Comparison of ENCODE assay signal across 1 cellular context in genomic region chr1:20187103-20187812, GRCh38.
TF ChIP-seq lines count a peak whose summit lies in the region.

No MANE protein-coding gene starts in this region.

TF ChIP-seq in K562, 482 proteins besides CTCF, POLR2A, EP300 and RAD21 (continued from another document and continues in another):
- peak in 1 of 3 experiments; percentile 26; a peak in 1 of 6 replicates for TF ChIP-seq ZBTB11 (CRISPR knock-in tag; IDR thresholded peaks at IDR 0.05)
- TF ChIP-seq, protein P1, sequence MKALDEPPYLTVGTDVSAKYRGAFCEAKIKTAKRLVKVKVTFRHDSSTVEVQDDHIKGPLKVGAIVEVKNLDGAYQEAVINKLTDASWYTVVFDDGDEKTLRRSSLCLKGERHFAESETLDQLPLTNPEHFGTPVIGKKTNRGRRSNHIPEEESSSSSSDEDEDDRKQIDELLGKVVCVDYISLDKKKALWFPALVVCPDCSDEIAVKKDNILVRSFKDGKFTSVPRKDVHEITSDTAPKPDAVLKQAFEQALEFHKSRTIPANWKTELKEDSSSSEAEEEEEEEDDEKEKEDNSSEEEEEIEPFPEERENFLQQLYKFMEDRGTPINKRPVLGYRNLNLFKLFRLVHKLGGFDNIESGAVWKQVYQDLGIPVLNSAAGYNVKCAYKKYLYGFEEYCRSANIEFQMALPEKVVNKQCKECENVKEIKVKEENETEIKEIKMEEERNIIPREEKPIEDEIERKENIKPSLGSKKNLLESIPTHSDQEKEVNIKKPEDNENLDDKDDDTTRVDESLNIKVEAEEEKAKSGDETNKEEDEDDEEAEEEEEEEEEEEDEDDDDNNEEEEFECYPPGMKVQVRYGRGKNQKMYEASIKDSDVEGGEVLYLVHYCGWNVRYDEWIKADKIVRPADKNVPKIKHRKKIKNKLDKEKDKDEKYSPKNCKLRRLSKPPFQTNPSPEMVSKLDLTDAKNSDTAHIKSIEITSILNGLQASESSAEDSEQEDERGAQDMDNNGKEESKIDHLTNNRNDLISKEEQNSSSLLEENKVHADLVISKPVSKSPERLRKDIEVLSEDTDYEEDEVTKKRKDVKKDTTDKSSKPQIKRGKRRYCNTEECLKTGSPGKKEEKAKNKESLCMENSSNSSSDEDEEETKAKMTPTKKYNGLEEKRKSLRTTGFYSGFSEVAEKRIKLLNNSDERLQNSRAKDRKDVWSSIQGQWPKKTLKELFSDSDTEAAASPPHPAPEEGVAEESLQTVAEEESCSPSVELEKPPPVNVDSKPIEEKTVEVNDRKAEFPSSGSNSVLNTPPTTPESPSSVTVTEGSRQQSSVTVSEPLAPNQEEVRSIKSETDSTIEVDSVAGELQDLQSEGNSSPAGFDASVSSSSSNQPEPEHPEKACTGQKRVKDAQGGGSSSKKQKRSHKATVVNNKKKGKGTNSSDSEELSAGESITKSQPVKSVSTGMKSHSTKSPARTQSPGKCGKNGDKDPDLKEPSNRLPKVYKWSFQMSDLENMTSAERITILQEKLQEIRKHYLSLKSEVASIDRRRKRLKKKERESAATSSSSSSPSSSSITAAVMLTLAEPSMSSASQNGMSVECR (CRISPR knock-in tag; IDR thresholded peaks at IDR 0.05), result 0 out of 2 replicates have a peak, but pooled peaks have one; percentile 19
- no peak for TF ChIP-seq KLF16 (IDR thresholded peaks at IDR 0.05)
- TF ChIP-seq KDM4B (IDR thresholded peaks at IDR 0.05; ENCODE audit: borderline replicate concordance in 2 of 2, low read depth in 1 of 2), result 0 out of 4 replicates have a peak, but pooled peaks of 1 of the 2 experiments have one; percentile 23
- TF ChIP-seq NRF1 (conservative IDR thresholded peaks at IDR 0.05 in 1 of 2, IDR thresholded peaks at IDR 0.05 in 1 of 2), result no peak
- no peak for TF ChIP-seq PPARD (CRISPR knock-in tag; IDR thresholded peaks at IDR 0.05)
- TF ChIP-seq RCOR1 (IDR thresholded peaks at IDR 0.05; ENCODE audit: borderline replicate concordance in 1 of 2, low read depth in 2 of 2, low read length in 2 of 2), result no peak
- no peak for TF ChIP-seq RBBP5 (IDR thresholded peaks at IDR 0.05; ENCODE audit: borderline replicate concordance, insufficient read depth, low read length, poor library complexity, severe bottlenecking)
- TF ChIP-seq HDAC8 (tag; IDR thresholded peaks at IDR 0.05), result no peak
- TF ChIP-seq CHCHD3 (CRISPR knock-in tag; IDR thresholded peaks at IDR 0.05), result no peak
- TF ChIP-seq SMAD3 (CRISPR knock-in tag; conservative IDR thresholded peaks at IDR 0.05), result peak; percentile 52; the same call in 1 of the 2 replicates
- TF ChIP-seq ZNF121 (CRISPR knock-in tag; conservative IDR thresholded peaks at IDR 0.05), result no peak
- no peak for TF ChIP-seq ZNF444 (CRISPR knock-in tag; IDR thresholded peaks at IDR 0.05)
- TF ChIP-seq RBM39 (optimal IDR thresholded peaks at IDR 0.05; ENCODE audit: low read depth, low read length), result peak; percentile 29
- TF ChIP-seq, protein P2, sequence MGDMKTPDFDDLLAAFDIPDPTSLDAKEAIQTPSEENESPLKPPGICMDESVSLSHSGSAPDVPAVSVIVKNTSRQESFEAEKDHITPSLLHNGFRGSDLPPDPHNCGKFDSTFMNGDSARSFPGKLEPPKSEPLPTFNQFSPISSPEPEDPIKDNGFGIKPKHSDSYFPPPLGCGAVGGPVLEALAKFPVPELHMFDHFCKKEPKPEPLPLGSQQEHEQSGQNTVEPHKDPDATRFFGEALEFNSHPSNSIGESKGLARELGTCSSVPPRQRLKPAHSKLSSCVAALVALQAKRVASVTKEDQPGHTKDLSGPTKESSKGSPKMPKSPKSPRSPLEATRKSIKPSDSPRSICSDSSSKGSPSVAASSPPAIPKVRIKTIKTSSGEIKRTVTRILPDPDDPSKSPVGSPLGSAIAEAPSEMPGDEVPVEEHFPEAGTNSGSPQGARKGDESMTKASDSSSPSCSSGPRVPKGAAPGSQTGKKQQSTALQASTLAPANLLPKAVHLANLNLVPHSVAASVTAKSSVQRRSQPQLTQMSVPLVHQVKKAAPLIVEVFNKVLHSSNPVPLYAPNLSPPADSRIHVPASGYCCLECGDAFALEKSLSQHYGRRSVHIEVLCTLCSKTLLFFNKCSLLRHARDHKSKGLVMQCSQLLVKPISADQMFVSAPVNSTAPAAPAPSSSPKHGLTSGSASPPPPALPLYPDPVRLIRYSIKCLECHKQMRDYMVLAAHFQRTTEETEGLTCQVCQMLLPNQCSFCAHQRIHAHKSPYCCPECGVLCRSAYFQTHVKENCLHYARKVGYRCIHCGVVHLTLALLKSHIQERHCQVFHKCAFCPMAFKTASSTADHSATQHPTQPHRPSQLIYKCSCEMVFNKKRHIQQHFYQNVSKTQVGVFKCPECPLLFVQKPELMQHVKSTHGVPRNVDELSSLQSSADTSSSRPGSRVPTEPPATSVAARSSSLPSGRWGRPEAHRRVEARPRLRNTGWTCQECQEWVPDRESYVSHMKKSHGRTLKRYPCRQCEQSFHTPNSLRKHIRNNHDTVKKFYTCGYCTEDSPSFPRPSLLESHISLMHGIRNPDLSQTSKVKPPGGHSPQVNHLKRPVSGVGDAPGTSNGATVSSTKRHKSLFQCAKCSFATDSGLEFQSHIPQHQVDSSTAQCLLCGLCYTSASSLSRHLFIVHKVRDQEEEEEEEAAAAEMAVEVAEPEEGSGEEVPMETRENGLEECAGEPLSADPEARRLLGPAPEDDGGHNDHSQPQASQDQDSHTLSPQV (IDR thresholded peaks at IDR 0.05), result peak; percentile 26; the same call in 1 of the 2 replicates
- TF ChIP-seq RFX7 (CRISPR knock-in tag; IDR thresholded peaks at IDR 0.05), result no peak
- TF ChIP-seq GABPB1 (CRISPR knock-in tag; IDR thresholded peaks at IDR 0.05), result peak; percentile 38; the same call in 1 of the 2 replicates
- peak; percentile 12 for TF ChIP-seq TAF9B (IDR thresholded peaks at IDR 0.05; ENCODE audit: partially characterized antibody)
- TF ChIP-seq, protein P3, sequence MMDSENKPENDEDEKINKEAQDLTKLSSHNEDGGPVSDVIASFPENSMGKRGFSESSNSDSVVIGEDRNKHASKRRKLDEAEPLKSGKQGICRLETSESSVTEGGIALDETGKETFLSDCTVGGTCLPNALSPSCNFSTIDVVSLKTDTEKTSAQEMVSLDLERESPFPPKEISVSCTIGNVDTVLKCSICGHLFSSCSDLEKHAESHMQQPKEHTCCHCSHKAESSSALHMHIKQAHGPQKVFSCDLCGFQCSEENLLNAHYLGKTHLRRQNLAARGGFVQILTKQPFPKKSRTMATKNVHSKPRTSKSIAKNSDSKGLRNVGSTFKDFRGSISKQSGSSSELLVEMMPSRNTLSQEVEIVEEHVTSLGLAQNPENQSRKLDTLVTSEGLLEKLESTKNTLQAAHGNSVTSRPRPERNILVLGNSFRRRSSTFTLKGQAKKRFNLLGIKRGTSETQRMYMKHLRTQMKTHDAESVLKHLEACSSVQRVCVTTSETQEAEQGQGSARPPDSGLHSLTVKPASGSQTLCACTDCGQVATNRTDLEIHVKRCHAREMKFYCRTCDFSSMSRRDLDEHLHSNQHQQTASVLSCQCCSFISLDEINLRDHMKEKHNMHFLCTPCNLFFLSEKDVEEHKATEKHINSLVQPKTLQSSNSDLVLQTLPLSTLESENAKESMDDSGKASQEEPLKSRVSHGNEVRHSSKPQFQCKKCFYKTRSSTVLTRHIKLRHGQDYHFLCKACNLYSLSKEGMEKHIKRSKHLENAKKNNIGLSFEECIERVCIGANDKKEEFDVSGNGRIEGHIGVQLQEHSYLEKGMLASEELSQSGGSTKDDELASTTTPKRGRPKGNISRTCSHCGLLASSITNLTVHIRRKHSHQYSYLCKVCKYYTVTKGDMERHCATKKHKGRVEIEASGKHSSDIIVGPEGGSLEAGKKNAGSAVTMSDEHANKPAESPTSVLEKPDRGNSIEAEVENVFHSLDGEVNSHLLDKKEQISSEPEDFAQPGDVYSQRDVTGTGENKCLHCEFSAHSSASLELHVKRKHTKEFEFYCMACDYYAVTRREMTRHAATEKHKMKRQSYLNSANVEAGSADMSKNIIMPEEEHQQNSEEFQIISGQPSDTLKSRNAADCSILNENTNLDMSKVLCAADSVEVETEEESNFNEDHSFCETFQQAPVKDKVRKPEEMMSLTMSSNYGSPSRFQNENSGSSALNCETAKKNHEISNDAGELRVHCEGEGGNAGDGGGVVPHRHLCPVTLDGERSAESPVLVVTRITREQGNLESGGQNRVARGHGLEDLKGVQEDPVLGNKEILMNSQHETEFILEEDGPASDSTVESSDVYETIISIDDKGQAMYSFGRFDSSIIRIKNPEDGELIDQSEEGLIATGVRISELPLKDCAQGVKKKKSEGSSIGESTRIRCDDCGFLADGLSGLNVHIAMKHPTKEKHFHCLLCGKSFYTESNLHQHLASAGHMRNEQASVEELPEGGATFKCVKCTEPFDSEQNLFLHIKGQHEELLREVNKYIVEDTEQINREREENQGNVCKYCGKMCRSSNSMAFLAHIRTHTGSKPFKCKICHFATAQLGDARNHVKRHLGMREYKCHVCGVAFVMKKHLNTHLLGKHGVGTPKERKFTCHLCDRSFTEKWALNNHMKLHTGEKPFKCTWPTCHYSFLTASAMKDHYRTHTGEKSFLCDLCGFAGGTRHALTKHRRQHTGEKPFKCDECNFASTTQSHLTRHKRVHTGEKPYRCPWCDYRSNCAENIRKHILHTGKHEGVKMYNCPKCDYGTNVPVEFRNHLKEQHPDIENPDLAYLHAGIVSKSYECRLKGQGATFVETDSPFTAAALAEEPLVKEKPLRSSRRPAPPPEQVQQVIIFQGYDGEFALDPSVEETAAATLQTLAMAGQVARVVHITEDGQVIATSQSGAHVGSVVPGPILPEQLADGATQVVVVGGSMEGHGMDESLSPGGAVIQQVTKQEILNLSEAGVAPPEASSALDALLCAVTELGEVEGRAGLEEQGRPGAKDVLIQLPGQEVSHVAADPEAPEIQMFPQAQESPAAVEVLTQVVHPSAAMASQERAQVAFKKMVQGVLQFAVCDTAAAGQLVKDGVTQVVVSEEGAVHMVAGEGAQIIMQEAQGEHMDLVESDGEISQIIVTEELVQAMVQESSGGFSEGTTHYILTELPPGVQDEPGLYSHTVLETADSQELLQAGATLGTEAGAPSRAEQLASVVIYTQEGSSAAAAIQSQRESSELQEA (IDR thresholded peaks at IDR 0.05; ENCODE audit: low read depth), result no peak
- peak; percentile 45 for TF ChIP-seq BRD9 (IDR thresholded peaks at IDR 0.05; ENCODE audit: low read depth, partially characterized antibody)
- TF ChIP-seq FOXA3 (CRISPR knock-in tag; conservative IDR thresholded peaks at IDR 0.05 in 1 of 2, IDR thresholded peaks at IDR 0.05 in 1 of 2), result peak; percentile 45 to 84; a peak in 3 of 4 replicates
- TF ChIP-seq, protein P4, sequence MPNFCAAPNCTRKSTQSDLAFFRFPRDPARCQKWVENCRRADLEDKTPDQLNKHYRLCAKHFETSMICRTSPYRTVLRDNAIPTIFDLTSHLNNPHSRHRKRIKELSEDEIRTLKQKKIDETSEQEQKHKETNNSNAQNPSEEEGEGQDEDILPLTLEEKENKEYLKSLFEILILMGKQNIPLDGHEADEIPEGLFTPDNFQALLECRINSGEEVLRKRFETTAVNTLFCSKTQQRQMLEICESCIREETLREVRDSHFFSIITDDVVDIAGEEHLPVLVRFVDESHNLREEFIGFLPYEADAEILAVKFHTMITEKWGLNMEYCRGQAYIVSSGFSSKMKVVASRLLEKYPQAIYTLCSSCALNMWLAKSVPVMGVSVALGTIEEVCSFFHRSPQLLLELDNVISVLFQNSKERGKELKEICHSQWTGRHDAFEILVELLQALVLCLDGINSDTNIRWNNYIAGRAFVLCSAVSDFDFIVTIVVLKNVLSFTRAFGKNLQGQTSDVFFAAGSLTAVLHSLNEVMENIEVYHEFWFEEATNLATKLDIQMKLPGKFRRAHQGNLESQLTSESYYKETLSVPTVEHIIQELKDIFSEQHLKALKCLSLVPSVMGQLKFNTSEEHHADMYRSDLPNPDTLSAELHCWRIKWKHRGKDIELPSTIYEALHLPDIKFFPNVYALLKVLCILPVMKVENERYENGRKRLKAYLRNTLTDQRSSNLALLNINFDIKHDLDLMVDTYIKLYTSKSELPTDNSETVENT (CRISPR knock-in tag; IDR thresholded peaks at IDR 0.05), result 0 out of 2 replicates have a peak, but pooled peaks have one; percentile 29
- TF ChIP-seq ZNF263 (CRISPR knock-in tag; IDR thresholded peaks at IDR 0.05; ENCODE audit: borderline replicate concordance), result no peak
- no peak for TF ChIP-seq NR4A1 (CRISPR knock-in tag; IDR thresholded peaks at IDR 0.05)
- TF ChIP-seq NR4A1 (tag; IDR thresholded peaks at IDR 0.05), result 0 out of 2 replicates have a peak, but pooled peaks have one; percentile 48
- TF ChIP-seq ZNF24 (IDR thresholded peaks at IDR 0.05), result no peak
- TF ChIP-seq RBM25 (IDR thresholded peaks at IDR 0.05; ENCODE audit: low read depth, low read length, severe bottlenecking), result no peak
